Comparison of ENCODE assay signal across 20 cellular contexts in the genomic region with DNA sequence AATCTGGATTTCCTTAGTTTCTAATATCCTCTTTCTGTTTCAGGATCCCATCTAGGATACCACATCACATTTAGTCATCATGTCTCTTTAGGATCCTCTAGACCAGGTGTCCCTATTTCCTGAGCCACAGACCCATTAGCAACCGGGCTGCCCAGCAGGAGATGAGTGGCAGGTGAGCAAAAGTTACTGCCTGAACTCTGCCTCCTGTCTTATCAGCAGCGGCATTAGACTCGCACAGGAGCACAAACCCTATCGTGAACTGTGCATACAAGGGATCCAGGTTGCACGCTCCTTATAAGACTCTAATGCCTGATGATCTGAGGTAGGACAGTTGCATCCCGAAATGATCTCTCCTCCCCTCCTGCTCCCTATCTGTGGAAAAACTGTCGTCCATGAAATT. TPM values are rescaled to one million over a fixed set of nuclear protein-coding genes. Genes with fewer than 3 reads are reported as not detected.
DNase-seq lines count a peak whose midpoint lies in the region; ATAC-seq, FAIRE-seq and TF ChIP-seq lines count a peak whose summit lies in the region.
"Had no signal": no experiment of that assay in that cellular context is flagged by ENCODE, and none has a peak within 500 bp of the region (broad histone marks: within the 10 kb centered on the region; RNA-seq: fewer than 3 reads in every experiment).

No MANE protein-coding gene starts in this region.

- ATAC-seq in K562 = no peak
- ATAC-seq in left colon = peak; percentile 79

- peaks cover 51% of the 10 kb centered on the region for H3K4me1 Mint-ChIP-seq in Caco-2 (ENCODE audit: low read depth, unreplicated experiment)
- H3K4me1 Mint-ChIP-seq: CD4-positive, CD25-positive, alpha-beta regulatory T cell had no signal

- in situ Hi-C loops in K562 (cut with MboI) (no loop called here), transverse colon (cut with MboI; ENCODE audit: low pct_ligation_motif_present in 1 of 4, low pct_unique_long_range_greater_than_20kb in 1 of 4, low sequenced_read_pairs in 3 of 4) (no loop called here)

- H3K9me1 ChIP-seq in K562 (ENCODE audit: control insufficient read depth, insufficient read depth, low read length) = no peaks in the 10 kb centered on the region

- H3K36me3 Mint-ChIP-seq in Caco-2 (ENCODE audit: insufficient read depth, unreplicated experiment) = peaks cover 7% of the 10 kb centered on the region
- H3K36me3 Mint-ChIP-seq: CD4-positive, CD25-positive, alpha-beta regulatory T cell had no signal

- POLR2A ChIA-PET in Caco-2 (lab: Charles Lee) (no interaction called here), K562 (lab: Yijun Ruan, JAX) (no interaction called here)

- H3K4me3 ChIP-seq in Caco-2 (ENCODE audit: low read depth, low read length) (peak overlapping the region; percentile 21), K562 (no peak overlapping the region), transverse colon (no peak overlapping the region)
- H3K4me3 ChIP-seq: BLaER1 treated with 17β-estradiol and CSF1 and Interleukin-3, amounts not matched to agents 10 nM and 100 nM had no signal

- BruUV-seq in Caco-2 (replicated peaks; lab: Mats Ljungman, UMichigan) (no TSS peak), K562 (replicated peaks; lab: Mats Ljungman, UMichigan) (no TSS peak)

- TF ChIP-seq RAD21 in K562 (CRISPR knock-in tag; conservative IDR thresholded peaks at IDR 0.05 in 1 of 2, IDR thresholded peaks at IDR 0.05 in 1 of 2) = no peak

- H3K27me3 Mint-ChIP-seq in Caco-2 (ENCODE audit: insufficient read depth, unreplicated experiment) = no peaks in the 10 kb centered on the region

- 0% methylated on average over 7 of the region's 7 CpGs for WGBS in K562 (ENCODE audit: insufficient coverage, low coverage, missing lambda C conversion rate)
- WGBS in transverse colon (ENCODE audit: low coverage in 1 of 2), 2 donors = 49% methylated on average over 7 of the region's 7 CpGs; no CpG with 5 or more reads in 1 of the 2 donors

- H3K36me3 ChIP-seq in Caco-2 (ENCODE audit: control insufficient read depth, insufficient read depth, low read length) = no peaks in the 10 kb centered on the region
- H3K36me3 ChIP-seq in K562 (ENCODE audit: control insufficient read depth, insufficient read depth, low read length) = no peaks in the 10 kb centered on the region
- H3K36me3 ChIP-seq in transverse colon = no peaks in the 10 kb centered on the region
- H3K36me3 ChIP-seq: BLaER1 treated with 17β-estradiol and CSF1 and Interleukin-3, amounts not matched to agents 10 nM and 100 nM had no signal

- no peak overlapping the region for H3K9ac ChIP-seq in K562 (ENCODE audit: insufficient read depth in 1 of 2, low read depth in 2 of 2, low read length in 2 of 2)
- H3K9ac ChIP-seq: BLaER1 treated with 17β-estradiol and CSF1 and Interleukin-3, amounts not matched to agents 10 nM and 100 nM had no signal

- no peak for TF ChIP-seq POLR2A in K562 (conservative IDR thresholded peaks at IDR 0.05)
- no peak for TF ChIP-seq POLR2A in transverse colon (IDR thresholded peaks at IDR 0.05)
- no peak for TF ChIP-seq POLR2A in GM12892 (IDR thresholded peaks at IDR 0.05; ENCODE audit: low read depth, low read length)

- intact Hi-C loops in Caco-2 (cut with micrococcal nuclease; ENCODE audit: unreplicated experiment) (loop anchor here (1.0 to 5.0 kb wide), 5 partner anchors 9 to 63 kb away; partner anchors contain the start of gene CEBPA), K562 (cut with micrococcal nuclease) (no loop called here), left colon (cut with DNase I, micrococcal nuclease) (no loop called here), transverse colon (cut with DNase I; ENCODE audit: low total_unique reads) (no loop called here)

- DNase-seq in Caco-2 = peak; percentile 81 to 91
- DNase-seq in K562 (ENCODE audit: extremely low read depth in 1 of 4, low spot score in 3 of 4) = no peak
- peak; percentile 47 to 67 for DNase-seq in left colon
- DNase-seq in transverse colon = peak; percentile 57
- DNase-seq in NCI-H1092 (lab: John Stamatoyannopoulos, UW) = no peak
- DNase-seq in GM12892 (ENCODE audit: insufficient read length) = no peak
- no peak for DNase-seq in mesenteric fat pad (ENCODE audit: low spot score)
- DNase-seq: 8988T; ACHN; CD4-positive, CD25-positive, alpha-beta regulatory T cell; DMS153; DMS79 treated with DMSO at 0.1 percent for 48 hours; EL; HCEC 1CT; HFFc6 had no signal

- TF ChIP-seq CTCF in Caco-2 (IDR thresholded peaks at IDR 0.05; ENCODE audit: insufficient read depth in 1 of 2, low read depth in 1 of 2, low read length in 1 of 2, severe bottlenecking in 1 of 2, unreplicated experiment in 1 of 2) (no peak), K562 (IDR thresholded peaks at IDR 0.05 in 2 of 3, conservative IDR thresholded peaks at IDR 0.05 in 1 of 3; ENCODE audit: insufficient read depth in 2 of 3, low read depth in 1 of 3, low read length in 3 of 3) (no peak), transverse colon (IDR thresholded peaks at IDR 0.05) (no peak)

- CTCF ChIA-PET in Caco-2 (lab: Charles Lee) (interaction anchor here (1.5 kb wide), 1 partner anchor 62 kb away, joined by 3 read pairs; no protein-coding TSS in a partner anchor), K562 (lab: Yijun Ruan, JAX; ENCODE audit: low intra/inter-chr PET ratio) (no interaction called here)

- H3K4me3 Mint-ChIP-seq in Caco-2 (ENCODE audit: unreplicated experiment) = peak overlapping the region; percentile 74
- H3K4me3 Mint-ChIP-seq: CD4-positive, CD25-positive, alpha-beta regulatory T cell; HFFc6 had no signal

- no peak overlapping the region for H3K27ac ChIP-seq in K562 (ENCODE audit: extremely low read depth, low read depth, low read length)
- H3K27ac ChIP-seq in transverse colon = peak overlapping the region; percentile 73 to 83 (median 80)
- H3K27ac ChIP-seq: BLaER1 treated with 17β-estradiol and CSF1 and Interleukin-3, amounts not matched to agents 10 nM and 100 nM; HL-60 had no signal

- H3K79me2 ChIP-seq in K562 (ENCODE audit: control insufficient read depth, insufficient read depth, low read length) = no peaks in the 10 kb centered on the region

- no peak overlapping the region for H2AFZ ChIP-seq in K562 (ENCODE audit: low read depth, low read length)

- H4K20me1 ChIP-seq in K562 (replicated peaks; ENCODE audit: control insufficient read depth, insufficient read depth, low read length) = no peaks in the 10 kb centered on the region; the same call in 1 of the 2 replicates
- H4K20me1 ChIP-seq: BLaER1 treated with 17β-estradiol and CSF1 and Interleukin-3, amounts not matched to agents 10 nM and 100 nM had no signal

- H3K27ac Mint-ChIP-seq in Caco-2 (ENCODE audit: unreplicated experiment) = peak overlapping the region; percentile 81
- H3K27ac Mint-ChIP-seq: CD4-positive, CD25-positive, alpha-beta regulatory T cell; HFFc6 had no signal

- FAIRE-seq in K562 (lab: Jason Lieb, UNC) (no peak), GM12892 (lab: Jason Lieb, UNC) (no peak)
- FAIRE-seq: D721Med, G401.6, GM19239 had no signal

- H3K27me3 ChIP-seq in Caco-2 (replicated peaks; ENCODE audit: control insufficient read depth, insufficient read depth, low read length) (no peaks in the 10 kb centered on the region), K562 (ENCODE audit: control insufficient read depth in 2 of 2, insufficient read depth in 2 of 2, low read length in 2 of 2) (peaks cover 30 to 61% of the 10 kb centered on the region in 2 experiments), transverse colon (no peaks in the 10 kb centered on the region)
- H3K27me3 ChIP-seq: BLaER1 treated with 17β-estradiol and CSF1 and Interleukin-3, amounts not matched to agents 10 nM and 100 nM had no signal

- H3K9me3 ChIP-seq in Caco-2 (no peaks in the 10 kb centered on the region), K562 (replicated peaks; ENCODE audit: control insufficient read depth, insufficient read depth, low read depth, low read length) (no peaks in the 10 kb centered on the region), transverse colon (no peaks in the 10 kb centered on the region)
- H3K9me3 ChIP-seq: BLaER1 treated with 17β-estradiol and CSF1 and Interleukin-3, amounts not matched to agents 10 nM and 100 nM had no signal

- H3K4me2 ChIP-seq in K562 (ENCODE audit: insufficient read depth, low read length) = no peak overlapping the region
- H3K4me2 ChIP-seq: BLaER1 treated with 17β-estradiol and CSF1 and Interleukin-3, amounts not matched to agents 10 nM and 100 nM had no signal

- H3K4me1 ChIP-seq in Caco-2 (peaks cover 48% of the 10 kb centered on the region), K562 (replicated peaks in 1 of 2; ENCODE audit: control insufficient read depth in 2 of 2, insufficient read depth in 2 of 2, low read length in 2 of 2) (no peaks in the 10 kb centered on the region), transverse colon (peaks cover 0 to 18% (median 12%) of the 10 kb centered on the region in 4 donors)

- TF ChIP-seq EP300 in K562 (IDR thresholded peaks at IDR 0.05; ENCODE audit: low read length) (no peak), transverse colon (IDR thresholded peaks at IDR 0.05; ENCODE audit: low read depth) (no peak)

- H3K9me3 Mint-ChIP-seq in Caco-2 (ENCODE audit: unreplicated experiment) = no peaks in the 10 kb centered on the region
- H3K9me3 Mint-ChIP-seq: CD4-positive, CD25-positive, alpha-beta regulatory T cell; HFFc6 had no signal

TF ChIP-seq in K562, 482 proteins besides CTCF, POLR2A, EP300 and RAD21 (continues in another document):
- no peak for TF ChIP-seq PTTG1 (tag; IDR thresholded peaks at IDR 0.05; ENCODE audit: low read depth)

RNA-seq across cellular contexts. Expression of gene CEBPG, which starts 7.8 kb away (rescaled TPM):
- 74.9 and 79.4 TPM in 2 replicates for total RNA-seq in Caco-2 (2022)
- total RNA-seq in K562 (2011; cell fraction: chromatin; rRNA removed; ENCODE audit: low replicate concordance) = 10.0 and 38.4 TPM in 2 replicates
- total RNA-seq in K562 (2011; cell fraction: nucleolus; rRNA removed) = 8.7 and 12.4 TPM in 2 replicates
- 16.9 and 22.7 TPM in 2 replicates for total RNA-seq in K562 (2011; cell fraction: nucleoplasm; rRNA removed)
- 29.7 and 31.2 TPM in 2 replicates for total RNA-seq in K562 (2014; rRNA removed)
- 34.9 and 42.3 TPM in 2 replicates for total RNA-seq in K562 (2014; rRNA removed; fragmentation: Illumina TruSeq; extraction: Trizol)
- total RNA-seq in K562 (2015; rRNA removed; fragmentation: Illumina TruSeq; extraction: Trizol) = 15.0 and 17.3 TPM in 2 replicates
- total RNA-seq in K562 (2021) = 29.7 and 34.6 TPM in 2 replicates
- polyA plus RNA-seq in K562 (2011; rRNA removed) = 30.9 and 31.2 TPM in 2 replicates
- polyA plus RNA-seq in K562 (2011; cell fraction: cytosol; rRNA removed) = 9.2 and 18.2 TPM in 2 replicates
- polyA plus RNA-seq in K562 (2011; cell fraction: nucleus; rRNA removed) = 11.6 and 23.1 TPM in 2 replicates
- 16.1 and 50.7 TPM in 2 replicates for polyA plus RNA-seq in K562 (2012)
- 28.8 and 30.1 TPM in 2 replicates for polyA plus RNA-seq in K562 (2014; fragmentation: Illumina TruSeq; extraction: Trizol)
- polyA plus RNA-seq in K562 (2014; fragmentation: Nextera tagmentation; extraction: Ambion mirVana) = 1 to 10 TPM; 9.5 to 9.8 TPM
- 30.2 and 33.0 TPM in 2 replicates for polyA plus RNA-seq in K562 (2014; rRNA removed)
- 31.5 and 41.1 TPM in 2 replicates for polyA minus RNA-seq in K562 (2011; rRNA and poly(A)+ RNA removed)
- polyA minus RNA-seq in K562 (2011; cell fraction: cytosol; rRNA and poly(A)+ RNA removed) = 10.6 and 12.5 TPM in 2 replicates
- polyA minus RNA-seq in K562 (2011; cell fraction: nucleus; rRNA and poly(A)+ RNA removed) = 7.7 and 21.0 TPM in 2 replicates
- 10 to 100 TPM; 70.1 to 73.2 TPM for total RNA-seq in left colon
- 10 to 100 TPM; 22.4 to 66.7 (median 46.9) TPM for total RNA-seq in transverse colon
- 11.4 TPM for polyA plus RNA-seq in GM12892 (2012; ENCODE audit: missing spikeins)
- 33.0 TPM for total RNA-seq in mesenteric fat pad

Comparison
In these comparisons a context has a peak if more than half of its experiments do, and no peak if none do; other contexts are left out.
1. DNase-seq: peak in Caco-2 (2 of 2), left colon (2 of 2) and transverse colon (single experiment); none in K562 (0 of 4), NCI-H1092 (single experiment), GM12892 (single experiment) and mesenteric fat pad (single experiment).